13 cellular contexts compared by ENCODE assay signal in genomic region chr15:38652183-38652794, GRCh38.
A peak's percentile ranks its signal among the peaks of the same experiment; 100 is the strongest.
DNase-seq lines count a peak whose midpoint lies in the region; ATAC-seq and TF ChIP-seq lines count a peak whose summit lies in the region.
"Had no signal": no experiment of that assay in that cellular context is flagged by ENCODE, and none has a peak within 500 bp of the region (broad histone marks: within the 10 kb centered on the region; RNA-seq: fewer than 3 reads in every experiment).

No MANE protein-coding gene starts in this region.

- H3K9me3 Mint-ChIP-seq in activated CD4-positive, alpha-beta T cell treated with anti-CD3 and anti-CD28 coated beads for 36 hours (ENCODE audit: low read depth) = peaks cover 7% of the 10 kb centered on the region
- H3K9me3 Mint-ChIP-seq in activated CD8-positive, alpha-beta T cell treated with anti-CD3 and anti-CD28 coated beads for 36 hours = peaks cover 13% of the 10 kb centered on the region
- no peaks in the 10 kb centered on the region for H3K9me3 Mint-ChIP-seq in natural killer cell

- intact Hi-C loops in activated CD4-positive, alpha-beta T cell treated with anti-CD3 and anti-CD28 coated beads for 36 hours (cut with DNase I, micrococcal nuclease) = loop anchor here (2.0 kb wide), 4 partner anchors 31 to 87 kb away; partner anchors contain the start of gene RASGRP1 (in 1 of the 2)
- intact Hi-C loops in activated CD8-positive, alpha-beta T cell treated with anti-CD3 and anti-CD28 coated beads for 36 hours (cut with micrococcal nuclease) = loop anchor here (2.0 kb wide), 1 partner anchor 19 kb away; no protein-coding TSS in a partner anchor
- intact Hi-C loops in natural killer cell (cut with micrococcal nuclease) = no loop called here

- CTCF ChIA-PET in activated CD4-positive, alpha-beta T cell treated with anti-CD3 and anti-CD28 coated beads for 36 hours (lab: Charles Lee) = interaction anchor here (0.6 to 4.5 kb wide), 19 partner anchors 10 to 157 kb away, joined by 3 to 44 read pairs (median 10); partner anchors contain the start of gene RASGRP1
- CTCF ChIA-PET in activated CD8-positive, alpha-beta T cell treated with anti-CD3 and anti-CD28 coated beads for 36 hours (lab: Charles Lee) = interaction anchor here (0.8 to 9.7 kb wide), 27 partner anchors 9 to 212 kb away, joined by 3 to 97 read pairs (median 6); partner anchors contain the start of gene RASGRP1

- peak overlapping the region; percentile 92 for H3K27ac Mint-ChIP-seq in activated CD4-positive, alpha-beta T cell treated with anti-CD3 and anti-CD28 coated beads for 36 hours
- peak overlapping the region; percentile 96 for H3K27ac Mint-ChIP-seq in activated CD8-positive, alpha-beta T cell treated with anti-CD3 and anti-CD28 coated beads for 36 hours
- peak overlapping the region; percentile 95 to 96 for H3K27ac Mint-ChIP-seq in natural killer cell

- peaks cover 3% of the 10 kb centered on the region for H3K36me3 Mint-ChIP-seq in activated CD4-positive, alpha-beta T cell treated with anti-CD3 and anti-CD28 coated beads for 36 hours (ENCODE audit: low read depth)
- peaks cover 11% of the 10 kb centered on the region for H3K36me3 Mint-ChIP-seq in activated CD8-positive, alpha-beta T cell treated with anti-CD3 and anti-CD28 coated beads for 36 hours (ENCODE audit: low read depth)
- no peaks in the 10 kb centered on the region for H3K36me3 Mint-ChIP-seq in natural killer cell

- no peak for TF ChIP-seq CTCF in activated CD8-positive, alpha-beta T cell treated with anti-CD3 and anti-CD28 coated beads for 36 hours (IDR thresholded peaks at IDR 0.05)
- no peak for TF ChIP-seq CTCF in natural killer cell (IDR thresholded peaks at IDR 0.05)

- DNase-seq in activated CD4-positive, alpha-beta T cell treated with anti-CD3 and anti-CD28 coated beads for 36 hours = no peak
- no peak for DNase-seq in activated CD4-positive, alpha-beta T cell treated with anti-CD3 and anti-CD28 coated beads, Interleukin-2, amount 50 U/mL, for 48 hours
- DNase-seq in activated CD8-positive, alpha-beta T cell treated with anti-CD3 and anti-CD28 coated beads for 36 hours = no peak
- DNase-seq in natural killer cell (no peak), dermis blood vessel endothelial cell (no peak)
- no peak for DNase-seq in stimulated activated CD4-positive, alpha-beta T cell treated with anti-CD3 and anti-CD28 coated beads, Interleukin-2, amount 100 ng/mL, for 24 hours
- DNase-seq: left ventricle myocardium superior, NCI-H1092, NCI-H2107, NCI-H774, upper lobe of right lung had no signal

- H3K4me3 Mint-ChIP-seq in activated CD4-positive, alpha-beta T cell treated with anti-CD3 and anti-CD28 coated beads for 36 hours = peak overlapping the region; percentile 64
- peak overlapping the region; percentile 73 for H3K4me3 Mint-ChIP-seq in activated CD8-positive, alpha-beta T cell treated with anti-CD3 and anti-CD28 coated beads for 36 hours
- peak overlapping the region; percentile 89 for H3K4me3 Mint-ChIP-seq in natural killer cell

- H3K27me3 Mint-ChIP-seq in activated CD4-positive, alpha-beta T cell treated with anti-CD3 and anti-CD28 coated beads for 36 hours = no peaks in the 10 kb centered on the region
- H3K27me3 Mint-ChIP-seq in activated CD8-positive, alpha-beta T cell treated with anti-CD3 and anti-CD28 coated beads for 36 hours = no peaks in the 10 kb centered on the region
- H3K27me3 Mint-ChIP-seq in natural killer cell (ENCODE audit: low read depth in 2 of 2) = no peaks in the 10 kb centered on the region

- peaks cover 79% of the 10 kb centered on the region for H3K4me1 Mint-ChIP-seq in activated CD4-positive, alpha-beta T cell treated with anti-CD3 and anti-CD28 coated beads for 36 hours
- peaks cover 75% of the 10 kb centered on the region for H3K4me1 Mint-ChIP-seq in activated CD8-positive, alpha-beta T cell treated with anti-CD3 and anti-CD28 coated beads for 36 hours (ENCODE audit: low read depth)
- peaks cover 68 to 70% of the 10 kb centered on the region in 2 donors for H3K4me1 Mint-ChIP-seq in natural killer cell

- no peak for ATAC-seq in activated CD4-positive, alpha-beta T cell treated with anti-CD3 and anti-CD28 coated beads for 36 hours
- ATAC-seq in GM21786 (IDR thresholded peaks at IDR 0.05; ENCODE audit: unreplicated experiment) (peak; percentile 3), natural killer cell (peak in 1 of 3 donors; percentile 2), HG02870 (IDR thresholded peaks at IDR 0.05; ENCODE audit: unreplicated experiment) (no peak)
- no peak for ATAC-seq in activated CD8-positive, alpha-beta T cell treated with anti-CD3 and anti-CD28 coated beads for 36 hours
- ATAC-seq: left ventricle myocardium superior had no signal

- POLR2A ChIA-PET in activated CD4-positive, alpha-beta T cell treated with anti-CD3 and anti-CD28 coated beads for 36 hours (lab: Charles Lee) = interaction anchor here (0.8 to 1.4 kb wide), 6 partner anchors 20 to 89 kb away, joined by 3 to 12 read pairs (median 5); no protein-coding TSS in a partner anchor
- POLR2A ChIA-PET in activated CD8-positive, alpha-beta T cell treated with anti-CD3 and anti-CD28 coated beads for 36 hours (lab: Charles Lee) = interaction anchor here (0.7 to 8.3 kb wide), 15 partner anchors 10 to 128 kb away, joined by 3 to 70 read pairs (median 5); partner anchors contain the start of gene RASGRP1
